10 cellular contexts compared by ENCODE assay signal in genomic region chr9:4116708-4117460, GRCh38.
A peak's percentile ranks its signal among the peaks of the same experiment; 100 is the strongest.
DNase-seq lines count a peak whose midpoint lies in the region; FAIRE-seq and TF ChIP-seq lines count a peak whose summit lies in the region.
"Had no signal": no experiment of that assay in that cellular context is flagged by ENCODE, and none has a peak within 500 bp of the region (broad histone marks: within the 10 kb centered on the region; RNA-seq: fewer than 3 reads in every experiment).

No MANE protein-coding gene starts in this region.

- peaks cover 0 to 61% (median 34%) of the 10 kb centered on the region in 4 donors for H3K4me1 ChIP-seq in stomach

- no peak for TF ChIP-seq CTCF in coronary artery (IDR thresholded peaks at IDR 0.05)
- no peak for TF ChIP-seq CTCF in stomach (IDR thresholded peaks at IDR 0.05)

- H3K36me3 ChIP-seq in stomach, result peaks cover 0 to 11% (median 0%) of the 10 kb centered on the region in 4 donors

- H3K27ac ChIP-seq in coronary artery, result peak overlapping the region; percentile 5 to 77
- peak overlapping the region in 3 of 5 donors; percentile 21 to 69 (median 42) for H3K27ac ChIP-seq in stomach

- 69 to 87% (median 83%) methylated on average over 6 of the region's 6 CpGs for WGBS in stomach, 5 donors

- DNase-seq in coronary artery (ENCODE audit: low spot score), result no peak
- DNase-seq in iris pigment epithelial cell (ENCODE audit: low read depth), result peak; percentile 66
- no peak for DNase-seq in stomach
- no peak for DNase-seq in NCI-H748 treated with DMSO at 0.1 percent for 48 hours (lab: John Stamatoyannopoulos, UW)
- no peak for DNase-seq in KG1 (lab: John Stamatoyannopoulos, UW)
- DNase-seq in activated naive CD4-positive, alpha-beta T cell treated with Interleukin-2 at 50 U/mL for 16 hours, result no peak
- DNase-seq in RKO (ENCODE audit: low spot score), result no peak
- DNase-seq: NCI-H1417, NCI-H2171 treated with DMSO at 0.1 percent for 48 hours had no signal

- intact Hi-C loops in stomach (cut with DNase I; ENCODE audit: low total_unique reads), result no loop called here

- no peaks in the 10 kb centered on the region for H3K27me3 ChIP-seq in stomach

- H3K4me3 ChIP-seq in coronary artery, result no peak overlapping the region
- H3K4me3 ChIP-seq in stomach, result no peak overlapping the region

- no peak for TF ChIP-seq EP300 in stomach (IDR thresholded peaks at IDR 0.05)

- TF ChIP-seq POLR2A in stomach (IDR thresholded peaks at IDR 0.05), result no peak

- no peaks in the 10 kb centered on the region for H3K9me3 ChIP-seq in stomach

- FAIRE-seq in G401.6 (lab: Jason Lieb, UNC), result peak; percentile 21
